ENCODE assay signal across 24 cellular contexts in genomic region chr21:20330652-20331051, GRCh38.
"Had no signal": no experiment of that assay in that cellular context is flagged by ENCODE, and none has a peak within 500 bp of the region (broad histone marks: within the 10 kb centered on the region; RNA-seq: fewer than 3 reads in every experiment).

No MANE protein-coding gene starts in this region.

- FAIRE-seq: bronchial epithelial cell, kidney, pancreas, TTC549 had no signal

- H3K27ac ChIP-seq: pancreas, prostate gland, testis, transverse colon, VCaP had no signal

- H3K4me1 ChIP-seq: pancreas, prostate gland, testis, transverse colon had no signal

- DNase-seq: activated CD4-positive, alpha-beta T cell treated with anti-CD3 and anti-CD28 coated beads for 48 hours; activated CD4-positive, alpha-beta T cell treated with anti-CD3 and anti-CD28 coated beads, Interleukin-2, amount 50 U/mL, for 48 hours; activated CD8-positive, alpha-beta memory T cell treated with anti-CD3 and anti-CD28 coated beads for 24 hours; activated effector memory CD4-positive, alpha-beta T cell treated with Interleukin-2 at 50 U/mL for 16 hours; activated naive CD4-positive, alpha-beta T cell treated with Interleukin-2 at 50 U/mL for 16 hours; anterior cingulate cortex; endodermal cell; foreskin fibroblast; head of caudate nucleus; hypothalamus; immature natural killer cell; kidney; left colon; midbrain; naive thymus-derived CD4-positive, alpha-beta T cell; nucleus accumbens; pancreas; stimulated activated naive CD4-positive, alpha-beta T cell treated with Interleukin-2 at 50 U/mL for 16 hours; testis; transverse colon had no signal

- H3K27me3 ChIP-seq: pancreas, testis, transverse colon had no signal

- H3K9me3 ChIP-seq: pancreas, prostate gland, testis, transverse colon had no signal

- H3K36me3 ChIP-seq: pancreas, prostate gland, transverse colon had no signal

- H3K4me3 ChIP-seq: prostate gland, testis, transverse colon had no signal
